In the genomic region with DNA sequence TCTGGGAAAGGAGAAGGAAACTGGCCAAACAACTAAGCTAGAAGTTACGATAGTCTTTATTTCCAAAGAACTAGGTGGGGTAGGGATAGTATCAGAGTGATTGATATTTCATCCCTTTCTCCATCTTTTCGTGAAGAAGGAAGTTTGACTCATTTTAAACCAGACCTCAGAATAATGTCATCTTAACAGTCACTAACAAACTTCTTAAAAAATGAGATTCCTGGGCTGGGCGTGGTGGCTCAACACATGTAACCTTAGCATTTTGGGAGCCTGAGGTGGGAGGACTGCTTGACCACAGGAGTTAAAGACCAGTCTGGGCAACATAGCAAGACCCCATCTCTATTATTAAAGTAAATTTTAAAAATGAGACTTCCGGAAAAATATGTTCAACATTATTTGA, we compare ENCODE assay signal across 19 cellular contexts.
A peak's percentile ranks its signal among the peaks of the same experiment; 100 is the strongest.
DNase-seq lines count a peak whose midpoint lies in the region; TF ChIP-seq lines count a peak whose summit lies in the region.
"Had no signal": no experiment of that assay in that cellular context is flagged by ENCODE, and none has a peak within 500 bp of the region (broad histone marks: within the 10 kb centered on the region; RNA-seq: fewer than 3 reads in every experiment).

No MANE protein-coding gene starts in this region.

- DNase-seq in EH (ENCODE audit: low read depth) (peak; percentile 47), M059J (ENCODE audit: low read depth) (peak; percentile 49), brain microvascular endothelial cell (no peak), osteoblast (ENCODE audit: insufficient read length, low spot score, missing footprints) (no peak), cerebellum (ENCODE audit: low spot score) (no peak), NCI-H446 (lab: John Stamatoyannopoulos, UW) (no peak), C1 segment of cervical spinal cord (lab: John Stamatoyannopoulos, UW) (no peak)
- DNase-seq: activated CD4-positive, alpha-beta T cell treated with anti-CD3 and anti-CD28 coated beads, Interleukin-2, amount 50 U/mL, for 4 hours; activated CD8-positive, alpha-beta memory T cell treated with anti-CD3 and anti-CD28 coated beads, Interleukin-2, amount 50 U/mL, for 48 hours; foreskin melanocyte; GDM1; lower lobe of right lung; NCI-H1092 treated with DMSO at 0.1 percent for 48 hours; NCI-H2081 treated with DMSO at 0.1 percent for 48 hours; NCI-H510A; stimulated activated CD4-positive, alpha-beta T cell treated with anti-CD3 and anti-CD28 coated beads, Interleukin-4, amount 100 ng/mL, for 4 hours; stimulated activated naive CD8-positive, alpha-beta T cell treated with anti-CD3 and anti-CD28 coated beads, Interleukin-15, amount 100 ng/mL, for 72 hours had no signal

- in situ Hi-C loops in brain microvascular endothelial cell (cut with HindIII; ENCODE audit: low pct_ligation_motif_present, low sequenced_read_pairs), result no loop called here

- H3K9me3 ChIP-seq in osteoblast (ENCODE audit: low read depth, low read length), result no peaks in the 10 kb centered on the region
- H3K9me3 ChIP-seq: lower lobe of right lung had no signal

- H3K27me3 ChIP-seq in brain microvascular endothelial cell (replicated peaks) (no peaks in the 10 kb centered on the region), osteoblast (ENCODE audit: insufficient read depth, low read length) (no peaks in the 10 kb centered on the region)
- H3K27me3 ChIP-seq: BLaER1 treated with 17β-estradiol and CSF1 and Interleukin-3, amounts not matched to agents 10 nM and 100 nM; hepatocyte had no signal

- no peak overlapping the region for H3K4me2 ChIP-seq in osteoblast (ENCODE audit: insufficient read depth, low read length)
- H3K4me2 ChIP-seq: hepatocyte had no signal

- H4K20me1 ChIP-seq in osteoblast (ENCODE audit: insufficient read depth, low read length), result no peaks in the 10 kb centered on the region
- H4K20me1 ChIP-seq: BLaER1 treated with 17β-estradiol and CSF1 and Interleukin-3, amounts not matched to agents 10 nM and 100 nM had no signal

- H3K79me2 ChIP-seq in osteoblast (ENCODE audit: insufficient read depth, low read length), result no peaks in the 10 kb centered on the region
- H3K79me2 ChIP-seq: hepatocyte had no signal

- peak overlapping the region; percentile 45 for H3K27ac ChIP-seq in brain microvascular endothelial cell
- H3K27ac ChIP-seq in osteoblast (ENCODE audit: low read depth, low read length), result peak overlapping the region; percentile 78
- H3K27ac ChIP-seq: BLaER1 treated with 17β-estradiol and CSF1 and Interleukin-3, amounts not matched to agents 10 nM and 100 nM; hepatocyte; lower lobe of right lung had no signal

- H2AFZ ChIP-seq in osteoblast (ENCODE audit: low read length), result peak overlapping the region; percentile 36
- H2AFZ ChIP-seq: hepatocyte had no signal

- TF ChIP-seq CTCF in brain microvascular endothelial cell (IDR thresholded peaks at IDR 0.05; ENCODE audit: low read depth, low read length, missing control alignments), result no peak
- TF ChIP-seq CTCF in osteoblast (IDR thresholded peaks at IDR 0.05; ENCODE audit: extremely low read depth, low read depth, low read length), result no peak

- peaks cover 23% of the 10 kb centered on the region for H3K4me1 ChIP-seq in osteoblast (ENCODE audit: insufficient read depth, low read length)
- H3K4me1 ChIP-seq: lower lobe of right lung had no signal

- H3K36me3 ChIP-seq in brain microvascular endothelial cell (replicated peaks) (no peaks in the 10 kb centered on the region), osteoblast (ENCODE audit: insufficient read depth, low read length) (no peaks in the 10 kb centered on the region)
- H3K36me3 ChIP-seq: BLaER1 treated with 17β-estradiol and CSF1 and Interleukin-3, amounts not matched to agents 10 nM and 100 nM; lower lobe of right lung had no signal

- no peak overlapping the region for H3K4me3 ChIP-seq in brain microvascular endothelial cell (ENCODE audit: low read depth, low read length)
- no peak overlapping the region for H3K4me3 ChIP-seq in osteoblast (ENCODE audit: insufficient read depth, low read length)
- H3K4me3 ChIP-seq: BLaER1 treated with 17β-estradiol and CSF1 and Interleukin-3, amounts not matched to agents 10 nM and 100 nM; hepatocyte; lower lobe of right lung had no signal

Comparison
In these comparisons a context has a peak if more than half of its experiments do, and no peak if none do; other contexts are left out.
1. DNase-seq: peak in EH (single experiment) and M059J (single experiment); none in brain microvascular endothelial cell (single experiment), osteoblast (single experiment), cerebellum (single experiment), NCI-H446 (0 of 2) and C1 segment of cervical spinal cord (0 of 14).